8 cellular contexts compared by ENCODE assay signal in genomic region chr6:26183581-26184408, GRCh38.
A peak's percentile ranks its signal among the peaks of the same experiment; 100 is the strongest.
DNase-seq lines count a peak whose midpoint lies in the region; ATAC-seq and TF ChIP-seq lines count a peak whose summit lies in the region.

No MANE protein-coding gene starts in this region.

- TF ChIP-seq CTCF in activated B cell treated with CpG ODN at 0.5 μM for 24 hours (IDR thresholded peaks at IDR 0.05) (no peak), kidney epithelial cell (IDR thresholded peaks at IDR 0.05; ENCODE audit: insufficient read depth, low read length, poor library complexity, severe bottlenecking) (no peak)

- POLR2A ChIA-PET in activated B cell treated with CpG ODN at 0.5 μM for 24 hours (lab: Charles Lee) = interaction anchor here (0.6 to 20.1 kb wide), 39 partner anchors 11 to 1978 kb away, joined by 3 to 1229 read pairs (median 9); partner anchors contain the start of gene HMGN4

- DNase-seq in GF-D8 (lab: John Stamatoyannopoulos, UW) (peak; percentile 84), activated B cell treated with CpG ODN at 0.5 μM for 24 hours (peak; percentile 60), dedifferentiated amniotic fluid mesenchymal stem cell (ENCODE audit: extremely low spot score) (peak; percentile 83), kidney epithelial cell (ENCODE audit: low read depth) (no peak), NCI-H2171 (lab: John Stamatoyannopoulos, UW) (no peak)
- DNase-seq in stimulated activated CD4-positive, alpha-beta T cell treated with anti-CD3 and anti-CD28 coated beads, Interleukin-1b, Interleukin-23, amount 100 ng/mL, for 48 hours = peak; percentile 75

- H3K9me3 Mint-ChIP-seq in activated B cell treated with CpG ODN at 0.5 μM for 24 hours = peaks cover 4% of the 10 kb centered on the region

- peaks cover 5% of the 10 kb centered on the region for H3K36me3 Mint-ChIP-seq in activated B cell treated with CpG ODN at 0.5 μM for 24 hours (ENCODE audit: low read depth)

- ATAC-seq in HG03354 (IDR thresholded peaks at IDR 0.05; ENCODE audit: poor library complexity, severe bottlenecking, unreplicated experiment) = peak; percentile 58
- peak; percentile 86 for ATAC-seq in activated B cell treated with CpG ODN at 0.5 μM for 24 hours (ENCODE audit: low read depth)
- no peak for ATAC-seq in HG03025 (IDR thresholded peaks at IDR 0.05; ENCODE audit: low FRiP score, unreplicated experiment)

- H3K36me3 ChIP-seq in kidney epithelial cell (ENCODE audit: control insufficient read depth, insufficient read depth, low read length) = no peaks in the 10 kb centered on the region

- H3K4me3 Mint-ChIP-seq in activated B cell treated with CpG ODN at 0.5 μM for 24 hours = peak overlapping the region; percentile 98

- intact Hi-C loops in activated B cell treated with CpG ODN at 0.5 μM for 24 hours (cut with micrococcal nuclease) = loop anchor here (1.0 kb wide), 2 partner anchors 8 to 16 kb away; a partner anchor contains a TSS

- peaks cover 31% of the 10 kb centered on the region for H3K4me1 Mint-ChIP-seq in activated B cell treated with CpG ODN at 0.5 μM for 24 hours

- CTCF ChIA-PET in activated B cell treated with CpG ODN at 0.5 μM for 24 hours (lab: Charles Lee) = interaction anchor here (0.6 to 1.8 kb wide), 5 partner anchors 10 to 962 kb away, joined by 3 to 12 read pairs (median 4); a partner anchor contains a TSS

- H3K4me3 ChIP-seq in kidney epithelial cell (ENCODE audit: low read depth, low read length) = peak overlapping the region; percentile 37

- no peaks in the 10 kb centered on the region for H3K27me3 ChIP-seq in kidney epithelial cell (ENCODE audit: control insufficient read depth, insufficient read depth, low read length)

- no peaks in the 10 kb centered on the region for H3K27me3 Mint-ChIP-seq in activated B cell treated with CpG ODN at 0.5 μM for 24 hours

- peak overlapping the region; percentile 91 for H3K27ac Mint-ChIP-seq in activated B cell treated with CpG ODN at 0.5 μM for 24 hours

Comparison
In these comparisons a context has a peak if more than half of its experiments do, and no peak if none do; other contexts are left out.
1. DNase-seq: peak in GF-D8 (single experiment), activated B cell treated with CpG ODN at 0.5 μM for 24 hours (single experiment), dedifferentiated amniotic fluid mesenchymal stem cell (single experiment) and stimulated activated CD4-positive, alpha-beta T cell treated with anti-CD3 and anti-CD28 coated beads, Interleukin-1b, Interleukin-23, amount 100 ng/mL, for 48 hours (single experiment); none in kidney epithelial cell (single experiment) and NCI-H2171 (single experiment).